ENCODE assay signal across 24 cellular contexts in genomic region chr12:67377021-67377420, GRCh38.
DNase-seq lines count a peak whose midpoint lies in the region; ATAC-seq, FAIRE-seq and TF ChIP-seq lines count a peak whose summit lies in the region.
"Had no signal": no experiment of that assay in that cellular context is flagged by ENCODE, and none has a peak within 500 bp of the region (broad histone marks: within the 10 kb centered on the region; RNA-seq: fewer than 3 reads in every experiment).

No MANE protein-coding gene starts in this region.

- H3K9me1 ChIP-seq in keratinocyte (ENCODE audit: control insufficient read depth, extremely low read depth, insufficient read depth, low read length), result no peaks in the 10 kb centered on the region

- TF ChIP-seq CTCF in PC-9 (conservative IDR thresholded peaks at IDR 0.05), result no peak
- no peak for TF ChIP-seq CTCF in keratinocyte (optimal IDR thresholded peaks at IDR 0.05 in 1 of 3, IDR thresholded peaks at IDR 0.05 in 1 of 3, conservative IDR thresholded peaks at IDR 0.05 in 1 of 3; ENCODE audit: extremely low read depth in 1 of 3, insufficient read depth in 2 of 3, low read length in 3 of 3)
- TF ChIP-seq CTCF in OCI-LY7 (conservative IDR thresholded peaks at IDR 0.05; ENCODE audit: low read length), result no peak

- H3F3A ChIP-seq in PC-9 (ENCODE audit: insufficient read depth, low read depth), result no peaks in the 10 kb centered on the region

- H3K27ac Mint-ChIP-seq in activated T-cell treated with anti-CD3 and anti-CD28 coated beads, Interleukin-2, amount 50 U/mL, for 72 hours, result no peak overlapping the region
- H3K27ac Mint-ChIP-seq: CD4-positive, CD25-positive, alpha-beta regulatory T cell had no signal

- H3K4me3 ChIP-seq in PC-9, result no peak overlapping the region
- no peak overlapping the region for H3K4me3 ChIP-seq in keratinocyte (ENCODE audit: control insufficient read depth in 2 of 3, extremely low read depth in 1 of 3, insufficient read depth in 2 of 3, low read depth in 1 of 3, low read length in 3 of 3)
- H3K4me3 ChIP-seq in OCI-LY7 (ENCODE audit: low read depth, low read length, poor library complexity, severe bottlenecking), result no peak overlapping the region
- H3K4me3 ChIP-seq: GM23248, HAP-1 had no signal

- FAIRE-seq in keratinocyte (lab: Jason Lieb, UNC), result peak; percentile 81
- FAIRE-seq: A204.1, GM12892, GM18507 had no signal

- H3K4me2 ChIP-seq in PC-9 (no peak overlapping the region; the same call in 1 of the 2 replicates), keratinocyte (ENCODE audit: control insufficient read depth, extremely low read depth, insufficient read depth, low read depth, low read length) (peak overlapping the region; percentile 71), OCI-LY7 (ENCODE audit: low read length) (no peak overlapping the region)

- H3K36me3 Mint-ChIP-seq in activated T-cell treated with anti-CD3 and anti-CD28 coated beads, Interleukin-2, amount 50 U/mL, for 72 hours (ENCODE audit: insufficient read depth in 2 of 2), result peaks cover 2 to 5% of the 10 kb centered on the region in 2 donors
- H3K36me3 Mint-ChIP-seq: CD4-positive, CD25-positive, alpha-beta regulatory T cell had no signal

- peak; percentile 79 for DNase-seq in NCI-H69 (lab: John Stamatoyannopoulos, UW)
- peak; percentile 59 to 80 for DNase-seq in PC-9
- no peak for DNase-seq in epithelial cell of prostate (ENCODE audit: low read depth, low spot score)
- DNase-seq in keratinocyte (ENCODE audit: low read depth, low spot score), result no peak
- DNase-seq in activated T-cell treated with anti-CD3 and anti-CD28 coated beads, Interleukin-2, amount 50 U/mL, for 72 hours, result no peak
- no peak for DNase-seq in OCI-LY7 (ENCODE audit: low spot score)
- DNase-seq in DMS79 (lab: John Stamatoyannopoulos, UW), result no peak
- DNase-seq in MV-4-11 (lab: John Stamatoyannopoulos, UW), result no peak
- DNase-seq: ACHN; BE2C; C1 segment of cervical spinal cord; CD4-positive, CD25-positive, alpha-beta regulatory T cell; CD8-positive, alpha-beta memory T cell; COR-L47; DMS 273 treated with DMSO at 0.1 percent for 48 hours; DMS53; GDM1; GM23248; IMR-90 had no signal

- BruUV-seq in PC-9 (replicated peaks; lab: Mats Ljungman, UMichigan) (no TSS peak), OCI-LY7 (replicated peaks; lab: Mats Ljungman, UMichigan) (no TSS peak)

- H3K9me3 Mint-ChIP-seq in activated T-cell treated with anti-CD3 and anti-CD28 coated beads, Interleukin-2, amount 50 U/mL, for 72 hours, result peaks cover 2 to 3% of the 10 kb centered on the region in 2 donors

- H2AFZ ChIP-seq in PC-9 (no peak overlapping the region), keratinocyte (ENCODE audit: control insufficient read depth, low read length) (no peak overlapping the region), OCI-LY7 (ENCODE audit: low read length) (no peak overlapping the region)
- H2AFZ ChIP-seq: GM23248 had no signal

- H3K9me3 ChIP-seq in PC-9 (ENCODE audit: insufficient read depth, low read depth) (no peaks in the 10 kb centered on the region; the same call in 1 of the 2 replicates), keratinocyte (ENCODE audit: control insufficient read depth, low read depth, low read length) (no peaks in the 10 kb centered on the region), OCI-LY7 (ENCODE audit: low read length) (no peaks in the 10 kb centered on the region)
- H3K9me3 ChIP-seq: BE2C, HAP-1 had no signal

- H3K27ac ChIP-seq in PC-9 (no peak overlapping the region), epithelial cell of prostate (peak overlapping the region; percentile 28), keratinocyte (ENCODE audit: control insufficient read depth, insufficient read depth, low read length) (peak overlapping the region; percentile 39), OCI-LY7 (ENCODE audit: low read depth, low read length, poor library complexity, severe bottlenecking) (no peak overlapping the region)
- H3K27ac ChIP-seq: GM23248, HL-60 had no signal

- H3K9me2 ChIP-seq in PC-9 (ENCODE audit: insufficient read depth), result no peaks in the 10 kb centered on the region; the same call in 1 of the 2 replicates
- no peaks in the 10 kb centered on the region for H3K9me2 ChIP-seq in OCI-LY7 (ENCODE audit: insufficient read depth, low read length)

- H3K27me3 ChIP-seq in PC-9 (ENCODE audit: insufficient read depth, low read depth) (no peaks in the 10 kb centered on the region), keratinocyte (ENCODE audit: control insufficient read depth, extremely low read depth, insufficient read depth, low read length) (no peaks in the 10 kb centered on the region)
- H3K27me3 ChIP-seq: BE2C had no signal

- H3K4me1 ChIP-seq in PC-9 (replicated peaks; ENCODE audit: insufficient read depth) (peaks cover 14% of the 10 kb centered on the region), keratinocyte (ENCODE audit: control insufficient read depth, extremely low read depth, insufficient read depth, low read length) (peaks cover 21% of the 10 kb centered on the region), OCI-LY7 (ENCODE audit: insufficient read depth, low read length, poor library complexity, severe bottlenecking) (no peaks in the 10 kb centered on the region)
- H3K4me1 ChIP-seq: BE2C, HAP-1 had no signal

- H3K27me3 Mint-ChIP-seq in activated T-cell treated with anti-CD3 and anti-CD28 coated beads, Interleukin-2, amount 50 U/mL, for 72 hours (ENCODE audit: low read depth), result no peaks in the 10 kb centered on the region

- no peak for ATAC-seq in activated T-cell treated with anti-CD3 and anti-CD28 coated beads, Interleukin-2, amount 50 U/mL, for 72 hours (replicated peaks in 1 of 2)

- intact Hi-C loops in PC-9 (cut with micrococcal nuclease; ENCODE audit: unreplicated experiment), result no loop called here
- intact Hi-C loops in OCI-LY7 (cut with micrococcal nuclease; ENCODE audit: unreplicated experiment), result no loop called here

- no peaks in the 10 kb centered on the region for H4K20me1 ChIP-seq in PC-9 (ENCODE audit: insufficient read depth)
- H4K20me1 ChIP-seq in keratinocyte (ENCODE audit: control insufficient read depth, extremely low read depth, insufficient read depth, low read length), result no peaks in the 10 kb centered on the region
- no peaks in the 10 kb centered on the region for H4K20me1 ChIP-seq in OCI-LY7 (ENCODE audit: insufficient read depth, low read length)

- no peak overlapping the region for H3K4me3 Mint-ChIP-seq in activated T-cell treated with anti-CD3 and anti-CD28 coated beads, Interleukin-2, amount 50 U/mL, for 72 hours
- H3K4me3 Mint-ChIP-seq: CD4-positive, CD25-positive, alpha-beta regulatory T cell; CD8-positive, alpha-beta memory T cell had no signal

- H3K36me3 ChIP-seq in PC-9 (ENCODE audit: low read depth), result no peaks in the 10 kb centered on the region
- no peaks in the 10 kb centered on the region for H3K36me3 ChIP-seq in keratinocyte (ENCODE audit: control insufficient read depth in 2 of 2, extremely low read depth in 1 of 2, insufficient read depth in 2 of 2, low read length in 2 of 2)
- H3K36me3 ChIP-seq in OCI-LY7 (ENCODE audit: insufficient read depth, low read length), result no peaks in the 10 kb centered on the region
- H3K36me3 ChIP-seq: BE2C, HAP-1 had no signal

- no peaks in the 10 kb centered on the region for H3K4me1 Mint-ChIP-seq in activated T-cell treated with anti-CD3 and anti-CD28 coated beads, Interleukin-2, amount 50 U/mL, for 72 hours (ENCODE audit: low read depth)
- H3K4me1 Mint-ChIP-seq: CD4-positive, CD25-positive, alpha-beta regulatory T cell had no signal

- no peak overlapping the region for H3K9ac ChIP-seq in keratinocyte (ENCODE audit: control insufficient read depth, extremely low read depth, insufficient read depth, low read length)
- H3K9ac ChIP-seq: GM23248 had no signal

- CTCF ChIA-PET in PC-9 (lab: Charles Lee), result no interaction called here
- CTCF ChIA-PET in OCI-LY7 (lab: Charles Lee; ENCODE audit: unreplicated experiment), result no interaction called here

- POLR2A ChIA-PET in PC-9 (lab: Charles Lee; ENCODE audit: unreplicated experiment) (interaction anchor here (0.6 kb wide), 1 partner anchor 57 kb away, joined by 8 read pairs; no protein-coding TSS in a partner anchor), OCI-LY7 (lab: Charles Lee) (no interaction called here)

- dilution Hi-C loops in keratinocyte (cut with MboI; ENCODE audit: extremely low pct_ligation_motif_present, low sequenced_read_pairs), result no loop called here

- H3K79me2 ChIP-seq in PC-9 (ENCODE audit: low read depth) (no peaks in the 10 kb centered on the region), keratinocyte (ENCODE audit: control insufficient read depth, insufficient read depth, low read length) (no peaks in the 10 kb centered on the region), OCI-LY7 (ENCODE audit: insufficient read depth, low read depth, low read length) (no peaks in the 10 kb centered on the region)

Comparison
In these comparisons a context has a peak if more than half of its experiments do, and no peak if none do; other contexts are left out.
1. DNase-seq: peak in NCI-H69 (single experiment) and PC-9 (2 of 2); none in epithelial cell of prostate (single experiment), keratinocyte (single experiment), activated T-cell treated with anti-CD3 and anti-CD28 coated beads, Interleukin-2, amount 50 U/mL, for 72 hours (0 of 2), OCI-LY7 (single experiment), DMS79 (single experiment) and MV-4-11 (single experiment).
2. H3K27ac ChIP-seq: peak in epithelial cell of prostate (single experiment) and keratinocyte (single experiment); none in PC-9 (single experiment) and OCI-LY7 (single experiment).